Comparison of ENCODE assay signal across 8 cellular contexts in genomic region chr11:95923441-95923729, GRCh38. TPM values are rescaled to one million over a fixed set of nuclear protein-coding genes. Genes with fewer than 3 reads are reported as not detected.
DNase-seq lines count a peak whose midpoint lies in the region; ATAC-seq and TF ChIP-seq lines count a peak whose summit lies in the region.

No MANE protein-coding gene starts in this region.

- H3K9me3 Mint-ChIP-seq in endothelial cell (ENCODE audit: unreplicated experiment) = no peaks in the 10 kb centered on the region

- peaks cover 23% of the 10 kb centered on the region for H3K4me1 Mint-ChIP-seq in endothelial cell (ENCODE audit: unreplicated experiment)

- intact Hi-C loops in OCI-LY7 (cut with micrococcal nuclease; ENCODE audit: unreplicated experiment) = no loop called here
- intact Hi-C loops in ovary (cut with DNase I) = no loop called here

- no peaks in the 10 kb centered on the region for H3K27me3 ChIP-seq in ovary

- TF ChIP-seq POLR2A in ovary (IDR thresholded peaks at IDR 0.05) = no peak

- H3K4me3 ChIP-seq in OCI-LY7 (ENCODE audit: low read depth, low read length, poor library complexity, severe bottlenecking) (peak overlapping the region; percentile 66), ovary (peak overlapping the region; percentile 69)

- H3K4me1 ChIP-seq in OCI-LY7 (ENCODE audit: insufficient read depth, low read length, poor library complexity, severe bottlenecking) (no peaks in the 10 kb centered on the region), ovary (ENCODE audit: insufficient read depth) (peaks cover 2% of the 10 kb centered on the region)

- peak overlapping the region; percentile 98 for H3K4me3 Mint-ChIP-seq in endothelial cell (ENCODE audit: unreplicated experiment)

- TF ChIP-seq EP300 in ovary (IDR thresholded peaks at IDR 0.05) = no peak

- H3K36me3 ChIP-seq in OCI-LY7 (ENCODE audit: insufficient read depth, low read length) (no peaks in the 10 kb centered on the region), ovary (no peaks in the 10 kb centered on the region)

- 0% methylated on average over 7 of the region's 7 CpGs for WGBS in ovary, 3 donors

- no peaks in the 10 kb centered on the region for H3K9me2 ChIP-seq in OCI-LY7 (ENCODE audit: insufficient read depth, low read length)

- CTCF ChIA-PET in OCI-LY7 (lab: Charles Lee; ENCODE audit: unreplicated experiment) = interaction anchor here (1.6 kb wide), 1 partner anchor 74 kb away, joined by 3 read pairs; no protein-coding TSS in a partner anchor

- in situ Hi-C loops in G401 (cut with HindIII; ENCODE audit: low sequenced_read_pairs) = no loop called here

- no peaks in the 10 kb centered on the region for H4K20me1 ChIP-seq in OCI-LY7 (ENCODE audit: insufficient read depth, low read length)

- H3K27ac ChIP-seq in OCI-LY7 (ENCODE audit: low read depth, low read length, poor library complexity, severe bottlenecking) = no peak overlapping the region
- peak overlapping the region; percentile 93 to 94 for H3K27ac ChIP-seq in ovary

- no TSS peak for BruUV-seq in OCI-LY7 (replicated peaks; lab: Mats Ljungman, UMichigan)

- POLR2A ChIA-PET in OCI-LY7 (lab: Charles Lee) = interaction anchor here (0.6 to 1.3 kb wide), 3 partner anchors 102 to 692 kb away, joined by 3 read pairs; no protein-coding TSS in a partner anchor

- H3K27me3 Mint-ChIP-seq in endothelial cell (ENCODE audit: unreplicated experiment) = peaks cover 5% of the 10 kb centered on the region

- peaks cover 6% of the 10 kb centered on the region for H3K36me3 Mint-ChIP-seq in endothelial cell (ENCODE audit: low read depth, unreplicated experiment)

- TF ChIP-seq CTCF in OCI-LY7 (conservative IDR thresholded peaks at IDR 0.05; ENCODE audit: low read length) (no peak), endothelial cell (IDR thresholded peaks at IDR 0.05; ENCODE audit: unreplicated experiment) (no peak), ovary (IDR thresholded peaks at IDR 0.05) (no peak)

- H3K9me3 ChIP-seq in OCI-LY7 (ENCODE audit: low read length) (no peaks in the 10 kb centered on the region), ovary (no peaks in the 10 kb centered on the region)

- peak overlapping the region; percentile 99 for H3K27ac Mint-ChIP-seq in endothelial cell (ENCODE audit: unreplicated experiment)

- ATAC-seq in GM21381 (IDR thresholded peaks at IDR 0.05; ENCODE audit: unreplicated experiment) (no peak), HG03565 (IDR thresholded peaks at IDR 0.05; ENCODE audit: unreplicated experiment) (no peak)

- DNase-seq in G401 (ENCODE audit: low spot score) (peak; percentile 50), OCI-LY7 (ENCODE audit: low spot score) (no peak), endothelial cell (ENCODE audit: low spot score) (no peak), ovary (no peak), amygdala (lab: John Stamatoyannopoulos, UW) (no peak)
- DNase-seq in NK-92 treated with Interleukin-12 subunit alpha and Interleukin-12 subunit beta, amount 100 ng/mL, for 24 hours (lab: John Stamatoyannopoulos, UW) = no peak

- H3K4me2 ChIP-seq in OCI-LY7 (ENCODE audit: low read length) = peak overlapping the region; percentile 76

- H3K79me2 ChIP-seq in OCI-LY7 (ENCODE audit: insufficient read depth, low read depth, low read length) = no peaks in the 10 kb centered on the region

- peak overlapping the region; percentile 85; the same call in 1 of the 2 replicates for H2AFZ ChIP-seq in OCI-LY7 (ENCODE audit: low read length)

RNA-seq across cellular contexts. Expression of gene MTMR2, which starts 0.5 kb away (rescaled TPM):
- 18.8 and 23.5 TPM in 2 replicates for total RNA-seq in G401 (2014; rRNA removed; shearing (Covaris generic))
- 0.57 and 0.79 TPM in 2 replicates for total RNA-seq in OCI-LY7 (2014; rRNA removed; shearing (Covaris generic))
- total RNA-seq in OCI-LY7 (2022) (11.4 and 13.0 TPM in 2 replicates), endothelial cell (ENCODE audit: unreplicated experiment) (65.0 TPM), ovary (10 to 100 TPM; 14.4 to 29.7 (median 24.3) TPM)
- polyA plus RNA-seq in ovary = 10 to 100 TPM; 14.1 to 42.5 TPM
